13 cellular contexts compared by ENCODE assay signal in genomic region chr7:135232720-135233119, GRCh38. TPM values are rescaled to one million over a fixed set of nuclear protein-coding genes. Genes with fewer than 3 reads are reported as not detected.
DNase-seq lines count a peak whose midpoint lies in the region; ATAC-seq and TF ChIP-seq lines count a peak whose summit lies in the region.
"Had no signal": no experiment of that assay in that cellular context is flagged by ENCODE, and none has a peak within 500 bp of the region (broad histone marks: within the 10 kb centered on the region; RNA-seq: fewer than 3 reads in every experiment).

No MANE protein-coding gene starts in this region.

- H3K27ac ChIP-seq in C4-2B (no peak overlapping the region), PC-3 (ENCODE audit: low read length) (no peak overlapping the region)

- no peaks in the 10 kb centered on the region for H3F3A ChIP-seq in PC-3 (ENCODE audit: low read length, unreplicated experiment)

- no peaks in the 10 kb centered on the region for H3K9me2 ChIP-seq in PC-3 (replicated peaks; ENCODE audit: low read length)

- H3K4me1 ChIP-seq in PC-3 (ENCODE audit: insufficient read depth, low read length): no peaks in the 10 kb centered on the region

- TF ChIP-seq CTCF in C4-2B (conservative IDR thresholded peaks at IDR 0.05) (peak; percentile 59), GM12874 (IDR thresholded peaks at IDR 0.05; ENCODE audit: insufficient read depth, low read depth, low read length) (peak; percentile 11; the same call in 1 of the 2 replicates), PC-3 (conservative IDR thresholded peaks at IDR 0.05; ENCODE audit: low read depth, low read length) (peak; percentile 53), foreskin fibroblast (IDR thresholded peaks at IDR 0.05; ENCODE audit: low read depth, low read length) (peak; percentile 6)

- H2AFZ ChIP-seq in PC-3 (ENCODE audit: low read length): no peak overlapping the region

- no peak overlapping the region for H3K9ac ChIP-seq in PC-3 (ENCODE audit: low read length)

- H3K4me3 ChIP-seq in PC-3 (ENCODE audit: low read length) (no peak overlapping the region), foreskin fibroblast (ENCODE audit: low read depth in 1 of 2, low read length in 2 of 2) (no peak overlapping the region)

- intact Hi-C loops in PC-3 (cut with micrococcal nuclease): no loop called here

- no TSS peak for BruUV-seq in PC-3 (replicated peaks; lab: Mats Ljungman, UMichigan)

- H3K4me2 ChIP-seq in PC-3 (ENCODE audit: low read length): no peak overlapping the region

- CTCF ChIA-PET in PC-3 (lab: Charles Lee): no interaction called here

- H3K27me3 ChIP-seq in PC-3 (ENCODE audit: low read length): no peaks in the 10 kb centered on the region

- H3K79me2 ChIP-seq in PC-3 (ENCODE audit: low read length): no peaks in the 10 kb centered on the region

- ATAC-seq in PC-3 (no peak), GM21723 (IDR thresholded peaks at IDR 0.05; ENCODE audit: unreplicated experiment) (no peak)

- POLR2A ChIA-PET in PC-3 (lab: Charles Lee; ENCODE audit: unreplicated experiment): no interaction called here

- DNase-seq in PC-3: no peak
- no peak for DNase-seq in foreskin fibroblast
- DNase-seq in DMS153 treated with DMSO at 0.1 percent for 48 hours (lab: John Stamatoyannopoulos, UW; ENCODE audit: unreplicated experiment): no peak
- DNase-seq in SW480 (ENCODE audit: low spot score): no peak
- DNase-seq in hypothalamus (lab: John Stamatoyannopoulos, UW): no peak
- DNase-seq: activated B cell treated with CpG ODN at 0.5 μM for 24 hours; activated naive CD4-positive, alpha-beta T cell treated with Interleukin-2 at 50 U/mL for 16 hours; stimulated activated CD4-positive, alpha-beta T cell treated with anti-CD3 and anti-CD28 coated beads, Interleukin-2, amount 100 ng/mL, for 48 hours had no signal

- no peaks in the 10 kb centered on the region for H3K36me3 ChIP-seq in PC-3 (ENCODE audit: low read depth, low read length)

- H3K9me3 ChIP-seq in PC-3 (ENCODE audit: low read length): no peaks in the 10 kb centered on the region

- H4K20me1 ChIP-seq in PC-3 (ENCODE audit: low read length): no peaks in the 10 kb centered on the region

RNA-seq across cellular contexts. Expression of gene STRA8, which starts 0.9 kb away (rescaled TPM):
- total RNA-seq in PC-3 (2014; rRNA removed): not detected in 2 replicates
- total RNA-seq: activated B cell treated with CpG ODN at 0.5 μM for 24 hours, frontal cortex, lung microvascular endothelial cell had no signal

RNA-seq across cellular contexts. Expression of gene WDR91, which starts 21.4 kb away (rescaled TPM):
- 12.3 and 23.0 TPM in 2 replicates for total RNA-seq in PC-3 (2014; rRNA removed)

Comparison
In these comparisons a context has a peak if more than half of its experiments do, and no peak if none do; other contexts are left out.
1. CTCF ChIP-seq: peak in every context shown above with its lines; median percentile 59 in C4-2B; 53 in PC-3; 11 in GM12874; 6 in foreskin fibroblast.